16 cellular contexts compared by ENCODE assay signal in genomic region chr18:48550101-48550729, GRCh38.
"Had no signal": no experiment of that assay in that cellular context is flagged by ENCODE, and none has a peak within 500 bp of the region (broad histone marks: within the 10 kb centered on the region; RNA-seq: fewer than 3 reads in every experiment).

No MANE protein-coding gene starts in this region.

- H3K27me3 Mint-ChIP-seq: activated naive CD4-positive, alpha-beta T cell treated with anti-CD3 and anti-CD28 coated beads, Interleukin-2, amount 50 U/mL, for 24 hours; activated T-helper 17 cell treated with anti-CD3 and anti-CD28 coated beads, Interleukin-2, amount 50 U/mL, for 72 hours had no signal

- H3K4me3 Mint-ChIP-seq: activated CD4-positive, alpha-beta T cell treated with anti-CD3 and anti-CD28 coated beads, Interleukin-2, amount 10 ng/mL, durations not matched to agents 7 days and 5 days; activated naive CD4-positive, alpha-beta T cell treated with anti-CD3 and anti-CD28 coated beads, Interleukin-2, amount 50 U/mL, for 24 hours; activated T-helper 17 cell treated with anti-CD3 and anti-CD28 coated beads, Interleukin-2, amount 50 U/mL, for 72 hours had no signal

- H3K9ac ChIP-seq: parathyroid adenoma had no signal

- H3K9me3 ChIP-seq: esophagus squamous epithelium, transverse colon had no signal

- H3K36me3 ChIP-seq: transverse colon had no signal

- H3K9me3 Mint-ChIP-seq: activated CD4-positive, alpha-beta T cell treated with anti-CD3 and anti-CD28 coated beads, Interleukin-2, amount 10 ng/mL, durations not matched to agents 7 days and 5 days; activated naive CD4-positive, alpha-beta T cell treated with anti-CD3 and anti-CD28 coated beads, Interleukin-2, amount 50 U/mL, for 24 hours; activated T-helper 17 cell treated with anti-CD3 and anti-CD28 coated beads, Interleukin-2, amount 50 U/mL, for 72 hours had no signal

- H2AFZ ChIP-seq: parathyroid adenoma had no signal

- DNase-seq: activated CD4-positive, alpha-beta T cell treated with anti-CD3 and anti-CD28 coated beads, Interleukin-2, amount 10 ng/mL, durations not matched to agents 7 days and 5 days; activated CD4-positive, CD25-positive, alpha-beta regulatory T cell; activated CD8-positive, alpha-beta memory T cell treated with anti-CD3 and anti-CD28 coated beads for 24 hours; amygdala; brain microvascular endothelial cell; esophagus squamous epithelium; foreskin fibroblast; mesenchymal stem cell; small intestine; T-helper 2 cell; transverse colon had no signal

- H3K27ac Mint-ChIP-seq: activated CD4-positive, alpha-beta T cell treated with anti-CD3 and anti-CD28 coated beads, Interleukin-2, amount 10 ng/mL, durations not matched to agents 7 days and 5 days; activated naive CD4-positive, alpha-beta T cell treated with anti-CD3 and anti-CD28 coated beads, Interleukin-2, amount 50 U/mL, for 24 hours; activated T-helper 17 cell treated with anti-CD3 and anti-CD28 coated beads, Interleukin-2, amount 50 U/mL, for 72 hours had no signal

- H3K36me3 Mint-ChIP-seq: activated naive CD4-positive, alpha-beta T cell treated with anti-CD3 and anti-CD28 coated beads, Interleukin-2, amount 50 U/mL, for 24 hours had no signal

- H3K27ac ChIP-seq: brain microvascular endothelial cell, parathyroid adenoma, transverse colon had no signal

- FAIRE-seq: small intestine, TTC549 had no signal

- H3K4me1 Mint-ChIP-seq: activated CD4-positive, alpha-beta T cell treated with anti-CD3 and anti-CD28 coated beads, Interleukin-2, amount 10 ng/mL, durations not matched to agents 7 days and 5 days; activated naive CD4-positive, alpha-beta T cell treated with anti-CD3 and anti-CD28 coated beads, Interleukin-2, amount 50 U/mL, for 24 hours; activated T-helper 17 cell treated with anti-CD3 and anti-CD28 coated beads, Interleukin-2, amount 50 U/mL, for 72 hours had no signal

- H3K4me3 ChIP-seq: esophagus squamous epithelium, transverse colon had no signal

- H3K27me3 ChIP-seq: brain microvascular endothelial cell, esophagus squamous epithelium, transverse colon had no signal

- ATAC-seq: activated T-helper 17 cell treated with anti-CD3 and anti-CD28 coated beads, Interleukin-2, amount 50 U/mL, for 72 hours; left lobe of liver had no signal
